In the genomic region with DNA sequence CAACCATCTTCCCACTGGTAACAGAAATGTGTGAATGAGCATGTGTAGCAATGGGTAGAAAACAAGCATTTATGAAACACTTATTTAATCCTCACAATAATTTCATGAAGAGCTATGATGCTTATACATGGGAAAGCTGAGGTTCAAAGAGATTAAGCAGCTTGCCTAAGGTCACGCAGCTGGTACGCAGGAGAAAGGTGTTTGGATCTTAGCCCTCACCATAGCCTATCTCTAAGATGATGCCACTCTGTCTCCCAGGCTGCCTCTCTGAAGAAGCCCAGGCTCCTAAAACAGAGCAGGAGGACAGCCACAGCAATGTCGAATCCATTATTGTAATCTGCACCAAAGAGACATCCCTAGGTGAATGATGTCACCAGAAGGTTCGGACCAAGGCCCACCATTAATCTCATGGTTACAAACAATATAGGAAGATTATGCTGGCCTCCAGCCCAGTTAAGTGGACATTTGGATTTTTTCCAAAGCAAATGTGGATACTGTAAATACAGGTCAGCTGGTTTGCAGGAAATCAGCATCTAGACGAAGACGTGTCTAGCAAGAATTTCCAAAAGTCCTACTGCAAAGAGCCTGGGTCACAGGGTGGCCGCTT, we compare ENCODE assay signal across 3 cellular contexts.
A peak's percentile ranks its signal among the peaks of the same experiment; 100 is the strongest.
TF ChIP-seq lines count a peak whose summit lies in the region.

No MANE protein-coding gene starts in this region.

TF ChIP-seq in A549, 52 proteins besides CTCF, POLR2A, EP300 and RAD21:
- TF ChIP-seq GATA3 (IDR thresholded peaks at IDR 0.05; ENCODE audit: borderline replicate concordance) = no peak
- TF ChIP-seq MAZ (IDR thresholded peaks at IDR 0.05; ENCODE audit: borderline replicate concordance, low read depth, low read length) = no peak
- no peak for TF ChIP-seq TFCP2L1 (CRISPR knock-in tag; IDR thresholded peaks at IDR 0.05)
- no peak for TF ChIP-seq HEYL (CRISPR knock-in tag; IDR thresholded peaks at IDR 0.05)
- TF ChIP-seq NFE2L2 (conservative IDR thresholded peaks at IDR 0.05; ENCODE audit: low read length) = no peak
- TF ChIP-seq FOXS1 (CRISPR knock-in tag; IDR thresholded peaks at IDR 0.05) = no peak
- TF ChIP-seq RCOR1 (IDR thresholded peaks at IDR 0.05; ENCODE audit: low read depth, low read length) = no peak
- TF ChIP-seq, protein P1, sequence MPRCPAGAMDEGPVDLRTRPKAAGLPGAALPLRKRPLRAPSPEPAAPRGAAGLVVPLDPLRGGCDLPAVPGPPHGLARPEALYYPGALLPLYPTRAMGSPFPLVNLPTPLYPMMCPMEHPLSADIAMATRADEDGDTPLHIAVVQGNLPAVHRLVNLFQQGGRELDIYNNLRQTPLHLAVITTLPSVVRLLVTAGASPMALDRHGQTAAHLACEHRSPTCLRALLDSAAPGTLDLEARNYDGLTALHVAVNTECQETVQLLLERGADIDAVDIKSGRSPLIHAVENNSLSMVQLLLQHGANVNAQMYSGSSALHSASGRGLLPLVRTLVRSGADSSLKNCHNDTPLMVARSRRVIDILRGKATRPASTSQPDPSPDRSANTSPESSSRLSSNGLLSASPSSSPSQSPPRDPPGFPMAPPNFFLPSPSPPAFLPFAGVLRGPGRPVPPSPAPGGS (IDR thresholded peaks at IDR 0.05) = no peak
- TF ChIP-seq RARB (CRISPR knock-in tag; IDR thresholded peaks at IDR 0.05) = no peak
TF ChIP-seq in A549: peak in this region for 0.

TF ChIP-seq in HEK293, 187 proteins besides CTCF, POLR2A, EP300 and RAD21:
- TF ChIP-seq BCL11B (tag by site-specific recombination; IDR thresholded peaks at IDR 0.05; ENCODE audit: low read depth) (no peak), ZNF155 (tag by site-specific recombination; IDR thresholded peaks at IDR 0.05) (no peak), ZNF664 (tag by site-specific recombination; IDR thresholded peaks at IDR 0.05) (no peak), ZNF354C (tag by site-specific recombination; IDR thresholded peaks at IDR 0.05; ENCODE audit: borderline replicate concordance, low read depth) (no peak)
- TF ChIP-seq, protein P2, sequence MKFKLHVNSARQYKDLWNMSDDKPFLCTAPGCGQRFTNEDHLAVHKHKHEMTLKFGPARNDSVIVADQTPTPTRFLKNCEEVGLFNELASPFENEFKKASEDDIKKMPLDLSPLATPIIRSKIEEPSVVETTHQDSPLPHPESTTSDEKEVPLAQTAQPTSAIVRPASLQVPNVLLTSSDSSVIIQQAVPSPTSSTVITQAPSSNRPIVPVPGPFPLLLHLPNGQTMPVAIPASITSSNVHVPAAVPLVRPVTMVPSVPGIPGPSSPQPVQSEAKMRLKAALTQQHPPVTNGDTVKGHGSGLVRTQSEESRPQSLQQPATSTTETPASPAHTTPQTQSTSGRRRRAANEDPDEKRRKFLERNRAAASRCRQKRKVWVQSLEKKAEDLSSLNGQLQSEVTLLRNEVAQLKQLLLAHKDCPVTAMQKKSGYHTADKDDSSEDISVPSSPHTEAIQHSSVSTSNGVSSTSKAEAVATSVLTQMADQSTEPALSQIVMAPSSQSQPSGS (tag by site-specific recombination; IDR thresholded peaks at IDR 0.05; ENCODE audit: low read depth) = peak; percentile 62; the same call in 1 of the 2 replicates
- TF ChIP-seq, protein P3, sequence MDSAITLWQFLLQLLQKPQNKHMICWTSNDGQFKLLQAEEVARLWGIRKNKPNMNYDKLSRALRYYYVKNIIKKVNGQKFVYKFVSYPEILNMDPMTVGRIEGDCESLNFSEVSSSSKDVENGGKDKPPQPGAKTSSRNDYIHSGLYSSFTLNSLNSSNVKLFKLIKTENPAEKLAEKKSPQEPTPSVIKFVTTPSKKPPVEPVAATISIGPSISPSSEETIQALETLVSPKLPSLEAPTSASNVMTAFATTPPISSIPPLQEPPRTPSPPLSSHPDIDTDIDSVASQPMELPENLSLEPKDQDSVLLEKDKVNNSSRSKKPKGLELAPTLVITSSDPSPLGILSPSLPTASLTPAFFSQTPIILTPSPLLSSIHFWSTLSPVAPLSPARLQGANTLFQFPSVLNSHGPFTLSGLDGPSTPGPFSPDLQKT (IDR thresholded peaks at IDR 0.05; ENCODE audit: borderline replicate concordance, low read depth, low read length) = no peak
TF ChIP-seq in HEK293: peak in this region for 1.

TF ChIP-seq in endothelial cell of umbilical vein, 7 proteins besides CTCF, POLR2A, EP300 and RAD21:
- TF ChIP-seq JUN (IDR thresholded peaks at IDR 0.05; ENCODE audit: borderline replicate concordance, insufficient read depth, insufficient read length, low read depth) (no peak), POLR2AphosphoS5 (IDR thresholded peaks at IDR 0.05; ENCODE audit: insufficient read depth, low read depth, low read length) (no peak), EZH2 (IDR thresholded peaks at IDR 0.05; ENCODE audit: borderline replicate concordance, low read depth, low read length, severe bottlenecking) (no peak), FOS (IDR thresholded peaks at IDR 0.05; ENCODE audit: borderline replicate concordance, insufficient read depth, low read length) (no peak), GATA2 (IDR thresholded peaks at IDR 0.05; ENCODE audit: insufficient read depth, insufficient read length, low read depth, low read length) (no peak), MYC (IDR thresholded peaks at IDR 0.05; ENCODE audit: low read depth, low read length) (no peak)
- TF ChIP-seq, protein P4, sequence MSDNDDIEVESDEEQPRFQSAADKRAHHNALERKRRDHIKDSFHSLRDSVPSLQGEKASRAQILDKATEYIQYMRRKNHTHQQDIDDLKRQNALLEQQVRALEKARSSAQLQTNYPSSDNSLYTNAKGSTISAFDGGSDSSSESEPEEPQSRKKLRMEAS (IDR thresholded peaks at IDR 0.05; ENCODE audit: insufficient read depth, insufficient read length) = no peak
